22 cellular contexts compared by ENCODE assay signal in genomic region chr15:49063402-49064280, GRCh38. TPM values are rescaled to one million over a fixed set of nuclear protein-coding genes. Genes with fewer than 3 reads are reported as not detected.
A peak's percentile ranks its signal among the peaks of the same experiment; 100 is the strongest.
DNase-seq lines count a peak whose midpoint lies in the region; FAIRE-seq and TF ChIP-seq lines count a peak whose summit lies in the region.
"Had no signal": no experiment of that assay in that cellular context is flagged by ENCODE, and none has a peak within 500 bp of the region (broad histone marks: within the 10 kb centered on the region; RNA-seq: fewer than 3 reads in every experiment).

No MANE protein-coding gene starts in this region.

- H3K4me3 ChIP-seq in endodermal cell (ENCODE audit: low read length): no peak overlapping the region
- no peak overlapping the region for H3K4me3 ChIP-seq in small intestine (ENCODE audit: low read depth in 1 of 2, low read length in 2 of 2)
- no peak overlapping the region for H3K4me3 ChIP-seq in sigmoid colon
- H3K4me3 ChIP-seq: body of pancreas, gastrocnemius medialis, MG63, stomach had no signal

- peak; percentile 22 for DNase-seq in activated naive CD4-positive, alpha-beta T cell treated with anti-CD3 and anti-CD28 coated beads for 36 hours
- DNase-seq in activated naive CD4-positive, alpha-beta T cell treated with Interleukin-2 at 50 U/mL for 16 hours: no peak
- DNase-seq in SIG-M5 treated with dmso at 0.1 percent for 504 hours (lab: John Stamatoyannopoulos, UW; ENCODE audit: unreplicated experiment) (peak; percentile 65), endodermal cell (peak; percentile 59), small intestine (peak; percentile 6), T1000 (lab: John Stamatoyannopoulos, UW) (no peak), HTR-8/SVneo (ENCODE audit: insufficient read length, low spot score) (no peak), sigmoid colon (no peak)
- DNase-seq: activated CD4-positive, alpha-beta T cell treated with anti-CD3 and anti-CD28 coated beads, Interleukin-2, amount 10 ng/mL, durations not matched to agents 7 days and 5 days; activated naive CD4-positive, alpha-beta T cell treated with anti-CD3 and anti-CD28 coated beads, Interleukin-2, amount 50 U/mL, for 16 hours; DND-41; gastrocnemius medialis; MG63; NCI-H748 treated with DMSO at 0.1 percent for 48 hours; retina; stomach had no signal

- H3K4me1 ChIP-seq in endodermal cell (ENCODE audit: control insufficient read depth, insufficient read depth, low read length) (peaks cover 3% of the 10 kb centered on the region), small intestine (ENCODE audit: control insufficient read depth in 2 of 2, insufficient read depth in 1 of 2, low read depth in 1 of 2, low read length in 1 of 2) (no peaks in the 10 kb centered on the region), sigmoid colon (no peaks in the 10 kb centered on the region)
- H3K4me1 ChIP-seq: body of pancreas, gastrocnemius medialis, stomach had no signal

- no peak for TF ChIP-seq POLR2A in sigmoid colon (IDR thresholded peaks at IDR 0.05)

- H3K36me3 Mint-ChIP-seq in activated naive CD4-positive, alpha-beta T cell treated with anti-CD3 and anti-CD28 coated beads for 36 hours (ENCODE audit: low read depth): no peaks in the 10 kb centered on the region
- no peaks in the 10 kb centered on the region for H3K36me3 Mint-ChIP-seq in endodermal cell (ENCODE audit: low read depth)
- H3K36me3 Mint-ChIP-seq: CD4-positive, CD25-positive, alpha-beta regulatory T cell; memory B cell had no signal

- H3K9ac ChIP-seq in endodermal cell (ENCODE audit: extremely low read depth, low read length, poor library complexity, severe bottlenecking): no peak overlapping the region

- CTCF ChIA-PET in activated naive CD4-positive, alpha-beta T cell treated with anti-CD3 and anti-CD28 coated beads for 36 hours (lab: Charles Lee): no interaction called here

- H3K27me3 ChIP-seq in endodermal cell (ENCODE audit: control insufficient read depth, insufficient read depth, low read length, poor library complexity, severe bottlenecking) (no peaks in the 10 kb centered on the region), small intestine (ENCODE audit: control insufficient read depth in 2 of 2, insufficient read depth in 2 of 2, low read length in 2 of 2) (no peaks in the 10 kb centered on the region), sigmoid colon (no peaks in the 10 kb centered on the region)
- H3K27me3 ChIP-seq: body of pancreas, gastrocnemius medialis, MG63 had no signal

- peaks cover 18% of the 10 kb centered on the region for H3K4me1 Mint-ChIP-seq in activated naive CD4-positive, alpha-beta T cell treated with anti-CD3 and anti-CD28 coated beads for 36 hours (ENCODE audit: low read depth)
- H3K4me1 Mint-ChIP-seq in endodermal cell: peaks cover 3% of the 10 kb centered on the region
- H3K4me1 Mint-ChIP-seq: memory B cell had no signal

- no peak for TF ChIP-seq EP300 in sigmoid colon (IDR thresholded peaks at IDR 0.05)

- H3K27ac ChIP-seq in endodermal cell (ENCODE audit: low read depth, low read length) (no peak overlapping the region), small intestine (ENCODE audit: low read depth in 1 of 2, low read length in 1 of 2) (no peak overlapping the region), sigmoid colon (no peak overlapping the region)
- H3K27ac ChIP-seq: body of pancreas, gastrocnemius medialis, RWPE1, stomach had no signal

- no peaks in the 10 kb centered on the region for H3K27me3 Mint-ChIP-seq in activated naive CD4-positive, alpha-beta T cell treated with anti-CD3 and anti-CD28 coated beads for 36 hours (ENCODE audit: low read depth)
- H3K27me3 Mint-ChIP-seq in endodermal cell (ENCODE audit: insufficient read depth): no peaks in the 10 kb centered on the region
- H3K27me3 Mint-ChIP-seq: activated CD4-positive, alpha-beta T cell treated with anti-CD3 and anti-CD28 coated beads, Interleukin-2, amount 10 ng/mL, durations not matched to agents 7 days and 5 days had no signal

- H3K36me3 ChIP-seq in endodermal cell (ENCODE audit: control insufficient read depth, insufficient read depth, low read length) (no peaks in the 10 kb centered on the region), small intestine (ENCODE audit: control insufficient read depth in 2 of 2, insufficient read depth in 2 of 2, low read length in 2 of 2) (no peaks in the 10 kb centered on the region), sigmoid colon (no peaks in the 10 kb centered on the region)
- H3K36me3 ChIP-seq: gastrocnemius medialis, MG63, stomach had no signal

- H3K9me3 ChIP-seq in endodermal cell (ENCODE audit: control insufficient read depth, low read length) (no peaks in the 10 kb centered on the region), small intestine (ENCODE audit: control insufficient read depth, low read depth) (no peaks in the 10 kb centered on the region), sigmoid colon (no peaks in the 10 kb centered on the region)
- H3K9me3 ChIP-seq: body of pancreas, gastrocnemius medialis, MG63, stomach had no signal

- intact Hi-C loops in activated naive CD4-positive, alpha-beta T cell treated with anti-CD3 and anti-CD28 coated beads for 36 hours (cut with micrococcal nuclease): loop anchor here (5.0 kb wide), 1 partner anchor 186 kb away; the partner anchor contains the start of gene EID1
- intact Hi-C loops in sigmoid colon (cut with DNase I): no loop called here

- TF ChIP-seq CTCF in endodermal cell (conservative IDR thresholded peaks at IDR 0.05) (no peak), sigmoid colon (IDR thresholded peaks at IDR 0.05) (no peak)

- WGBS in endodermal cell (ENCODE audit: insufficient coverage in 1 of 2, insufficient read length in 1 of 2), 2 experiments: 60 to 66% methylated on average over 11 to 14 of the region's 14 CpGs
- WGBS in small intestine, 3 donors: 61 to 65% (median 61%) methylated on average over 14 of the region's 14 CpGs
- 68% methylated on average over 14 of the region's 14 CpGs for WGBS in sigmoid colon, 2 donors

- no peak for FAIRE-seq in small intestine (lab: Jason Lieb, UNC)
- FAIRE-seq in HTR-8/SVneo (lab: Jason Lieb, UNC): no peak

- H3K4me3 Mint-ChIP-seq in activated naive CD4-positive, alpha-beta T cell treated with anti-CD3 and anti-CD28 coated beads for 36 hours: no peak overlapping the region
- H3K4me3 Mint-ChIP-seq in endodermal cell: no peak overlapping the region
- H3K4me3 Mint-ChIP-seq: activated CD4-positive, alpha-beta T cell treated with anti-CD3 and anti-CD28 coated beads, Interleukin-2, amount 10 ng/mL, durations not matched to agents 7 days and 5 days; CD4-positive, CD25-positive, alpha-beta regulatory T cell; memory B cell; nephron; T-helper 2 cell treated with Interferon-gamma antibody and Interleukin-4, amounts not matched to agents 5 μg/mL and 100 μg/mL, for 36 hours had no signal

- H3K9me3 Mint-ChIP-seq in activated naive CD4-positive, alpha-beta T cell treated with anti-CD3 and anti-CD28 coated beads for 36 hours: no peaks in the 10 kb centered on the region
- no peaks in the 10 kb centered on the region for H3K9me3 Mint-ChIP-seq in endodermal cell
- H3K9me3 Mint-ChIP-seq: activated CD4-positive, alpha-beta T cell treated with anti-CD3 and anti-CD28 coated beads, Interleukin-2, amount 10 ng/mL, durations not matched to agents 7 days and 5 days; CD4-positive, CD25-positive, alpha-beta regulatory T cell; memory B cell; nephron; T-helper 2 cell treated with Interferon-gamma antibody and Interleukin-4, amounts not matched to agents 5 μg/mL and 100 μg/mL, for 36 hours had no signal

- H3K27ac Mint-ChIP-seq in activated naive CD4-positive, alpha-beta T cell treated with anti-CD3 and anti-CD28 coated beads for 36 hours: no peak overlapping the region
- no peak overlapping the region for H3K27ac Mint-ChIP-seq in endodermal cell
- H3K27ac Mint-ChIP-seq: activated CD4-positive, alpha-beta T cell treated with anti-CD3 and anti-CD28 coated beads, Interleukin-2, amount 10 ng/mL, durations not matched to agents 7 days and 5 days; CD4-positive, CD25-positive, alpha-beta regulatory T cell; memory B cell; nephron; T-helper 2 cell treated with Interferon-gamma antibody and Interleukin-4, amounts not matched to agents 5 μg/mL and 100 μg/mL, for 36 hours had no signal

RNA-seq across cellular contexts. Expression of gene SECISBP2L, which starts 17.4 kb away (rescaled TPM):
- total RNA-seq in activated naive CD4-positive, alpha-beta T cell treated with anti-CD3 and anti-CD28 coated beads for 36 hours: 10 to 100 TPM; 17.4 to 18.6 TPM
- total RNA-seq in endodermal cell (10 to 100 TPM; 49.4 to 51.0 TPM), sigmoid colon (10 to 100 TPM; 34.1 to 47.6 (median 41.2) TPM)
- polyA plus RNA-seq in endodermal cell (2013, experiment 1 of 2): 25.2 TPM
- 25.9 TPM for polyA plus RNA-seq in endodermal cell (2013, experiment 2 of 2)
- polyA plus RNA-seq in small intestine (1 to 10 TPM; 5.4 to 7.8 (median 7.2) TPM), sigmoid colon (10 to 100 TPM in 1 of 3 donors, 1 to 10 TPM in 2; 7.2 to 11.8 (median 9.5) TPM)

Comparison
In these comparisons a context has a peak if more than half of its experiments do, and no peak if none do; other contexts are left out.
1. DNase-seq: peak in activated naive CD4-positive, alpha-beta T cell treated with anti-CD3 and anti-CD28 coated beads for 36 hours (single experiment), SIG-M5 treated with dmso at 0.1 percent for 504 hours (single experiment), endodermal cell (single experiment) and small intestine (single experiment); none in activated naive CD4-positive, alpha-beta T cell treated with Interleukin-2 at 50 U/mL for 16 hours (single experiment), T1000 (single experiment), HTR-8/SVneo (single experiment) and sigmoid colon (single experiment).